26 cellular contexts compared by ENCODE assay signal in the genomic region with DNA sequence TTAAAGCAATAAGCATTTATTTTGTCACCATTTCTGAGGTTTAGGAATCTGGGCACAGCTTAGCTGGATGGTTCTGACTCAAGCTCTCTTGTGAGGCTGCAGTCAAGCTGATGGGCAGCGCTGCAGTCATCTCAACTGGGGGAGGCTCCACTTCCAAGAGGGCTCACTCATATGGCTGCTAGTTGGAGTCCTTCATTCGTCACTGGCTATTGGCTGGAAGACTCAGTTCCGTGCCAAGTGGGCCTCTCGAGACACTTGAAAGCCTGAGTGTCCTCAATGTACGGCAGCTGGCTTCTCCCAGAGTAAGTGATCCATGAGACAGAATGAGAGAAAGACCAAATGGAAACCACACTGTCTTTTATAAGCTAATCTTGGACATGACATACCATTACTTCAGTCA. TPM values are rescaled to one million over a fixed set of nuclear protein-coding genes. Genes with fewer than 3 reads are reported as not detected.
"Had no signal": no experiment of that assay in that cellular context is flagged by ENCODE, and none has a peak within 500 bp of the region (broad histone marks: within the 10 kb centered on the region; RNA-seq: fewer than 3 reads in every experiment).

No MANE protein-coding gene starts in this region.

- DNase-seq: activated CD4-positive, alpha-beta T cell treated with anti-CD3 and anti-CD28 coated beads for 4 hours; activated CD4-positive, alpha-beta T cell treated with anti-CD3 and anti-CD28 coated beads, Interleukin-2, amount 50 U/mL, for 48 hours; activated CD8-positive, alpha-beta memory T cell treated with anti-CD3 and anti-CD28 coated beads for 24 hours; activated effector memory CD4-positive, alpha-beta T cell treated with Interleukin-2 at 50 U/mL for 16 hours; activated naive CD4-positive, alpha-beta T cell treated with Interleukin-2 at 50 U/mL for 16 hours; anterior cingulate cortex; effector CD8-positive, alpha-beta T cell; islet precursor cell; midbrain; naive thymus-derived CD8-positive, alpha-beta T cell; nucleus accumbens; pancreas; psoas muscle; sigmoid colon; stimulated activated CD4-positive, alpha-beta T cell treated with anti-CD3 and anti-CD28 coated beads, Interleukin-15, amount 100 ng/mL, for 24 hours; stimulated activated CD4-positive, alpha-beta T cell treated with anti-CD3 and anti-CD28 coated beads, Interleukin-2, amount 100 ng/mL, for 24 hours; stimulated activated naive B cell treated with anti-CD40 and anti-IgM and Interleukin-4, amounts not matched to agents 10 μg/mL and 1 μg/mL and 100 μg/mL, for 72 hours; stomach; tibial artery had no signal

- H3K9me3 ChIP-seq: pancreas, psoas muscle, sigmoid colon, tibial artery had no signal

- H3K4me1 ChIP-seq: pancreas, psoas muscle, sigmoid colon, stomach, tibial artery had no signal

- H3K36me3 Mint-ChIP-seq: activated naive CD8-positive, alpha-beta T cell; memory B cell; naive thymus-derived CD8-positive, alpha-beta T cell; stimulated activated naive B cell treated with anti-CD40 and anti-IgM and Interleukin-4, amounts not matched to agents 10 μg/mL and 1 μg/mL and 100 μg/mL, for 72 hours had no signal

- H3K27ac Mint-ChIP-seq: activated naive CD8-positive, alpha-beta T cell; memory B cell; naive thymus-derived CD8-positive, alpha-beta T cell; stimulated activated naive B cell treated with anti-CD40 and anti-IgM and Interleukin-4, amounts not matched to agents 10 μg/mL and 1 μg/mL and 100 μg/mL, for 72 hours had no signal

- H3K27me3 ChIP-seq: pancreas, sigmoid colon, tibial artery had no signal

- ATAC-seq: naive thymus-derived CD8-positive, alpha-beta T cell; pancreas; psoas muscle; stimulated activated naive B cell treated with anti-CD40 and anti-IgM and Interleukin-4, amounts not matched to agents 10 μg/mL and 1 μg/mL and 100 μg/mL, for 72 hours had no signal

- H3K27ac ChIP-seq: epithelial cell of prostate, pancreas, psoas muscle, sigmoid colon, stomach, tibial artery, VCaP had no signal

- H3K4me1 Mint-ChIP-seq: central memory CD8-positive, alpha-beta T cell; memory B cell; naive thymus-derived CD8-positive, alpha-beta T cell; stimulated activated naive B cell treated with anti-CD40 and anti-IgM and Interleukin-4, amounts not matched to agents 10 μg/mL and 1 μg/mL and 100 μg/mL, for 72 hours had no signal

- H3K36me3 ChIP-seq: pancreas, sigmoid colon, stomach, tibial artery had no signal

- H3K4me3 Mint-ChIP-seq: activated naive CD8-positive, alpha-beta T cell; central memory CD8-positive, alpha-beta T cell; memory B cell; naive thymus-derived CD8-positive, alpha-beta T cell; neural crest cell; stimulated activated naive B cell treated with anti-CD40 and anti-IgM and Interleukin-4, amounts not matched to agents 10 μg/mL and 1 μg/mL and 100 μg/mL, for 72 hours had no signal

- H3K4me3 ChIP-seq: pancreas, psoas muscle, sigmoid colon, smooth muscle cell, stomach, tibial artery had no signal

- H3K9me3 Mint-ChIP-seq: central memory CD8-positive, alpha-beta T cell; memory B cell; naive thymus-derived CD8-positive, alpha-beta T cell; neural crest cell; stimulated activated naive B cell treated with anti-CD40 and anti-IgM and Interleukin-4, amounts not matched to agents 10 μg/mL and 1 μg/mL and 100 μg/mL, for 72 hours had no signal

RNA-seq across cellular contexts. Expression of a gene that starts 21.6 kb away (rescaled TPM):
- total RNA-seq: naive thymus-derived CD8-positive, alpha-beta T cell had no signal
